Comparison of ENCODE assay signal across 14 cellular contexts in the genomic region with DNA sequence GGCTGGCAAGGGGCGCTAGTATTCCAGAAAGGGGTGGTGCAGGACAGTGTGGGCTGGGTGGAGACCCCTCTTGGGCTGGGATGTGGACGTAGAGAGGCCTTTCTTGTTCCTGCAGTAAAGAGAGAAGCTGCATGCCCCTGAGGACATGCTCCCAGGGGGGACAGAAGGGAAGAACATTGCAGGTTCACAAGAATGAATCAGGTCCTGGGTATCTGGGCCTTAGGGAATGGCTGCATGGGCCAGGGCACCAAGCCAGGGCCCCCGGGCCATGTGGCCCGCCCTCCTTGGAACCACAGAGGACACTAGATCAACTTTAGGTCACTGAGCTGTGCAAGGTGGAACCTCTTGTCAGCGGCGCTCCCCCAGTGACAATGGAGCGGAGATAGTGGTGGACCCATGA. TPM values are rescaled to one million over a fixed set of nuclear protein-coding genes. Genes with fewer than 3 reads are reported as not detected.
A peak's percentile ranks its signal among the peaks of the same experiment; 100 is the strongest.
DNase-seq lines count a peak whose midpoint lies in the region; ATAC-seq and TF ChIP-seq lines count a peak whose summit lies in the region.
"Had no signal": no experiment of that assay in that cellular context is flagged by ENCODE, and none has a peak within 500 bp of the region (broad histone marks: within the 10 kb centered on the region; RNA-seq: fewer than 3 reads in every experiment).

No MANE protein-coding gene starts in this region.

- H4K91ac ChIP-seq in H9 (ENCODE audit: insufficient read length, low read depth, low read length) (no peak overlapping the region), neuronal stem cell (ENCODE audit: low read depth, low read length, poor library complexity) (no peak overlapping the region)

- H3K36me3 ChIP-seq in BLaER1 (no peaks in the 10 kb centered on the region), SK-N-MC (ENCODE audit: insufficient read depth, low read length) (no peaks in the 10 kb centered on the region), neuronal stem cell (replicated peaks in 1 of 2; ENCODE audit: control insufficient read depth in 2 of 2, insufficient read depth in 2 of 2, low read length in 2 of 2) (no peaks in the 10 kb centered on the region), left lung (no peaks in the 10 kb centered on the region)

- H2BK20ac ChIP-seq in H9 (ENCODE audit: low read depth, low read length, poor library complexity, severe bottlenecking), result no peak overlapping the region

- POLR2A ChIA-PET in CD4-positive, alpha-beta T cell (lab: Charles Lee), result no interaction called here

- H2BK120ac ChIP-seq in H9 (ENCODE audit: low read depth, low read length, poor library complexity, severe bottlenecking), result no peak overlapping the region
- H2BK120ac ChIP-seq in neuronal stem cell (ENCODE audit: low read depth, low read length), result no peak overlapping the region

- peak overlapping the region; percentile 38; the same call in 1 of the 2 replicates for H3K9ac ChIP-seq in BLaER1
- no peak overlapping the region for H3K9ac ChIP-seq in H9 (ENCODE audit: extremely low read depth, insufficient read length, low read length)
- no peak overlapping the region for H3K9ac ChIP-seq in SK-N-MC (ENCODE audit: insufficient read length)
- no peak overlapping the region for H3K9ac ChIP-seq in neuronal stem cell (ENCODE audit: low read depth, low read length, poor library complexity)

- ATAC-seq in CD4-positive, alpha-beta T cell (ENCODE audit: poor library complexity), result no peak
- no peak for ATAC-seq in left lung

- DNase-seq in H9 (peak; percentile 13), SK-N-MC (ENCODE audit: low read depth, low spot score) (no peak), neuronal stem cell (ENCODE audit: low spot score) (no peak), left lung (no peak)
- no peak for DNase-seq in CD4-positive, alpha-beta T cell
- no peak for DNase-seq in activated naive CD4-positive, alpha-beta T cell treated with anti-CD3 and anti-CD28 coated beads, Interleukin-2, amount 10 ng/mL, durations not matched to agents 7 days and 5 days
- DNase-seq: CD4-positive, CD25-positive, alpha-beta regulatory T cell; DMS53; H7; NCI-H1092; NCI-H146; NCI-H2081 treated with DMSO at 0.1 percent for 48 hours; SHP77 treated with DMSO at 0.1 percent for 48 hours had no signal

- H3K27ac ChIP-seq in BLaER1 (peak overlapping the region; percentile 75; the same call in 1 of the 2 replicates), H9 (ENCODE audit: insufficient read length, low read depth, low read length) (no peak overlapping the region), SK-N-MC (peak overlapping the region; percentile 65; the same call in 1 of the 2 replicates), neuronal stem cell (replicated peaks; ENCODE audit: low read length) (no peak overlapping the region), left lung (no peak overlapping the region)
- no peak overlapping the region for H3K27ac ChIP-seq in CD4-positive, alpha-beta T cell (ENCODE audit: low read depth, low read length)

- H3K36me3 Mint-ChIP-seq in H9 (ENCODE audit: insufficient read depth in 1 of 3, low read depth in 3 of 3), result peaks cover 0 to 5% (median 4%) of the 10 kb centered on the region in 3 experiments; a peak in 4 of 7 replicates
- H3K36me3 Mint-ChIP-seq in CD4-positive, alpha-beta T cell (ENCODE audit: low read depth), result no peaks in the 10 kb centered on the region
- no peaks in the 10 kb centered on the region for H3K36me3 Mint-ChIP-seq in activated naive CD4-positive, alpha-beta T cell treated with anti-CD3 and anti-CD28 coated beads, Interleukin-2, amount 10 ng/mL, durations not matched to agents 7 days and 5 days

- H3K27me3 Mint-ChIP-seq in H9 (ENCODE audit: low read depth), result peaks cover 23% of the 10 kb centered on the region
- no peaks in the 10 kb centered on the region for H3K27me3 Mint-ChIP-seq in CD4-positive, alpha-beta T cell
- peaks cover 28% of the 10 kb centered on the region for H3K27me3 Mint-ChIP-seq in activated naive CD4-positive, alpha-beta T cell treated with anti-CD3 and anti-CD28 coated beads, Interleukin-2, amount 10 ng/mL, durations not matched to agents 7 days and 5 days

- H3K4me1 Mint-ChIP-seq in H9, result peaks cover 0 to 5% of the 10 kb centered on the region in 2 experiments; a peak in 2 of 4 replicates
- no peaks in the 10 kb centered on the region for H3K4me1 Mint-ChIP-seq in CD4-positive, alpha-beta T cell (ENCODE audit: low read depth)
- H3K4me1 Mint-ChIP-seq in activated naive CD4-positive, alpha-beta T cell treated with anti-CD3 and anti-CD28 coated beads, Interleukin-2, amount 10 ng/mL, durations not matched to agents 7 days and 5 days, result peaks cover 5% of the 10 kb centered on the region
- H3K4me1 Mint-ChIP-seq: CD4-positive, CD25-positive, alpha-beta regulatory T cell had no signal

- no peak overlapping the region for H3K23ac ChIP-seq in H9 (ENCODE audit: insufficient read length, low read depth, low read length)
- no peak overlapping the region for H3K23ac ChIP-seq in neuronal stem cell (ENCODE audit: low read depth, low read length, poor library complexity)

- H3K4me3 Mint-ChIP-seq in H9, result no peak overlapping the region
- H3K4me3 Mint-ChIP-seq in CD4-positive, alpha-beta T cell, result no peak overlapping the region
- H3K4me3 Mint-ChIP-seq in activated naive CD4-positive, alpha-beta T cell treated with anti-CD3 and anti-CD28 coated beads, Interleukin-2, amount 10 ng/mL, durations not matched to agents 7 days and 5 days, result no peak overlapping the region
- H3K4me3 Mint-ChIP-seq: CD4-positive, CD25-positive, alpha-beta regulatory T cell had no signal

- H3K9me3 ChIP-seq in BLaER1, result no peaks in the 10 kb centered on the region
- H3K9me3 ChIP-seq in H9 (ENCODE audit: control insufficient read depth, low read depth, low read length), result no peaks in the 10 kb centered on the region
- H3K9me3 ChIP-seq in SK-N-MC (ENCODE audit: low read depth, low read length), result no peaks in the 10 kb centered on the region; the same call in 1 of the 2 replicates
- H3K9me3 ChIP-seq in neuronal stem cell (replicated peaks in 1 of 2; ENCODE audit: control insufficient read depth in 2 of 2, insufficient read depth in 1 of 2, low read depth in 1 of 2, low read length in 2 of 2), result peaks cover 0 to 4% of the 10 kb centered on the region in 2 donors
- H3K9me3 ChIP-seq in CD4-positive, alpha-beta T cell (ENCODE audit: control insufficient read depth, low read length), result no peaks in the 10 kb centered on the region
- H3K9me3 ChIP-seq in left lung, result no peaks in the 10 kb centered on the region

- H4K5ac ChIP-seq in H9 (ENCODE audit: insufficient read length, low read depth, low read length), result no peak overlapping the region

- no peaks in the 10 kb centered on the region for H3K79me1 ChIP-seq in H9 (ENCODE audit: insufficient read depth, low read depth, low read length, poor library complexity, severe bottlenecking)
- no peaks in the 10 kb centered on the region for H3K79me1 ChIP-seq in neuronal stem cell (ENCODE audit: low read depth, low read length)

- H3K4me2 ChIP-seq in BLaER1 (peak overlapping the region; percentile 84), H9 (ENCODE audit: insufficient read depth, insufficient read length, low read length) (no peak overlapping the region), neuronal stem cell (ENCODE audit: insufficient read depth, low read length, poor library complexity, severe bottlenecking) (no peak overlapping the region)

- CTCF ChIA-PET in CD4-positive, alpha-beta T cell (lab: Charles Lee), result no interaction called here
- CTCF ChIA-PET in activated naive CD4-positive, alpha-beta T cell treated with anti-CD3 and anti-CD28 coated beads, Interleukin-2, amount 10 ng/mL, durations not matched to agents 7 days and 5 days (lab: Charles Lee), result no interaction called here

- H3K56ac ChIP-seq in H9 (ENCODE audit: insufficient read length, low read depth, low read length), result no peak overlapping the region

- no peak overlapping the region for H2BK5ac ChIP-seq in H9 (ENCODE audit: insufficient read length, low read length)
- H2BK5ac ChIP-seq in neuronal stem cell (ENCODE audit: low read length), result no peak overlapping the region

- no peak overlapping the region for H3T11ph ChIP-seq in H9 (ENCODE audit: low read length)

- intact Hi-C loops in CD4-positive, alpha-beta T cell (cut with DNase I, micrococcal nuclease), result no loop called here
- intact Hi-C loops in left lung (cut with DNase I), result no loop called here

- H3K4me1 ChIP-seq in BLaER1 (peaks cover 85% of the 10 kb centered on the region), H9 (ENCODE audit: insufficient read depth, low read length) (no peaks in the 10 kb centered on the region), neuronal stem cell (ENCODE audit: control insufficient read depth in 2 of 2, insufficient read depth in 1 of 2, low read depth in 1 of 2, low read length in 2 of 2) (peaks cover 3 to 8% of the 10 kb centered on the region in 2 donors), left lung (no peaks in the 10 kb centered on the region)

- H2BK12ac ChIP-seq in H9 (ENCODE audit: insufficient read length, low read depth, low read length) (no peak overlapping the region), neuronal stem cell (ENCODE audit: low read length) (no peak overlapping the region)

- H4K20me1 ChIP-seq in BLaER1 (peaks cover 6% of the 10 kb centered on the region), H9 (ENCODE audit: control insufficient read depth, insufficient read depth, insufficient read length) (no peaks in the 10 kb centered on the region)

- H3K18ac ChIP-seq in H9 (ENCODE audit: insufficient read length, low read depth, low read length) (no peak overlapping the region), neuronal stem cell (ENCODE audit: low read length) (no peak overlapping the region)

- peaks cover 7 to 8% of the 10 kb centered on the region in 2 experiments; a peak in 4 of 5 replicates for H3K9me3 Mint-ChIP-seq in H9
- no peaks in the 10 kb centered on the region for H3K9me3 Mint-ChIP-seq in CD4-positive, alpha-beta T cell
- H3K9me3 Mint-ChIP-seq in activated naive CD4-positive, alpha-beta T cell treated with anti-CD3 and anti-CD28 coated beads, Interleukin-2, amount 10 ng/mL, durations not matched to agents 7 days and 5 days, result no peaks in the 10 kb centered on the region
- H3K9me3 Mint-ChIP-seq: CD4-positive, CD25-positive, alpha-beta regulatory T cell had no signal

- TF ChIP-seq CTCF in H9 (conservative IDR thresholded peaks at IDR 0.05), result no peak
- no peak for TF ChIP-seq CTCF in CD4-positive, alpha-beta T cell (IDR thresholded peaks at IDR 0.05)
- no peak for TF ChIP-seq CTCF in left lung (IDR thresholded peaks at IDR 0.05)

- no CpG with 5 or more reads among the region's 7 CpGs for WGBS in H9 (ENCODE audit: extremely low coverage, insufficient read length, low lambda C conversion rate)
- whole genome bisulfite sequencing in neuronal stem cell (ENCODE audit: extremely low coverage in 2 of 2, insufficient read length in 2 of 2, insufficient replicate concordance in 1 of 2), 2 donors, result no CpG with 5 or more reads among the region's 7 CpGs

- H2AK5ac ChIP-seq in H9 (ENCODE audit: insufficient read length, low read length) (no peak overlapping the region), neuronal stem cell (ENCODE audit: low read depth, low read length) (no peak overlapping the region)

- H3K27me3 ChIP-seq in BLaER1 (no peaks in the 10 kb centered on the region), H9 (ENCODE audit: insufficient read depth, low read length) (no peaks in the 10 kb centered on the region), neuronal stem cell (ENCODE audit: control insufficient read depth in 3 of 3, insufficient read depth in 3 of 3, low read depth in 1 of 3, low read length in 3 of 3) (no peaks in the 10 kb centered on the region), left lung (no peaks in the 10 kb centered on the region)
- no peaks in the 10 kb centered on the region for H3K27me3 ChIP-seq in CD4-positive, alpha-beta T cell (ENCODE audit: control insufficient read depth, insufficient read depth, low read length)

- no peaks in the 10 kb centered on the region for H3K79me2 ChIP-seq in H9 (ENCODE audit: insufficient read depth, low read length)

- no peaks in the 10 kb centered on the region for H3K23me2 ChIP-seq in H9 (ENCODE audit: insufficient read length, low read depth, low read length, poor library complexity, severe bottlenecking)

- peak overlapping the region in 1 of 3 experiments; percentile 59; a peak in 1 of 7 replicates for H3K27ac Mint-ChIP-seq in H9
- no peak overlapping the region for H3K27ac Mint-ChIP-seq in CD4-positive, alpha-beta T cell
- no peak overlapping the region for H3K27ac Mint-ChIP-seq in activated naive CD4-positive, alpha-beta T cell treated with anti-CD3 and anti-CD28 coated beads, Interleukin-2, amount 10 ng/mL, durations not matched to agents 7 days and 5 days
- H3K27ac Mint-ChIP-seq: CD4-positive, CD25-positive, alpha-beta regulatory T cell had no signal

- H3K4ac ChIP-seq in H9 (ENCODE audit: low read depth, low read length) (no peak overlapping the region), neuronal stem cell (ENCODE audit: low read length) (no peak overlapping the region)

- no peak overlapping the region for H2BK15ac ChIP-seq in H9 (ENCODE audit: low read depth, low read length)
- H2BK15ac ChIP-seq in neuronal stem cell (ENCODE audit: low read length), result peak overlapping the region; percentile 3

- H2AFZ ChIP-seq in H9 (ENCODE audit: low read length), result no peak overlapping the region
- H2AFZ ChIP-seq in neuronal stem cell (ENCODE audit: low read length), result no peak overlapping the region

- H3K4me3 ChIP-seq in BLaER1 (peak overlapping the region; percentile 16; the same call in 1 of the 2 replicates), SK-N-MC (no peak overlapping the region), neuronal stem cell (ENCODE audit: low read length in 2 of 2) (no peak overlapping the region), left lung (no peak overlapping the region)

- H3K14ac ChIP-seq in H9 (ENCODE audit: insufficient read depth, low read length), result no peak overlapping the region
- H3K14ac ChIP-seq in neuronal stem cell (ENCODE audit: low read length), result no peak overlapping the region

- no peak overlapping the region for H4K8ac ChIP-seq in H9 (replicated peaks; ENCODE audit: insufficient read length, low read depth, low read length)
- no peak overlapping the region for H4K8ac ChIP-seq in neuronal stem cell (ENCODE audit: low read depth, low read length)

RNA-seq across cellular contexts. Expression of a gene that starts 51.8 kb away (rescaled TPM):
- total RNA-seq in H9 (2021), result 29.5 and 31.7 TPM in 2 replicates
- 130 TPM for polyA plus RNA-seq in neuronal stem cell (2013, experiment 1 of 2)
- polyA plus RNA-seq in neuronal stem cell (2013, experiment 2 of 2), result 131 TPM
- total RNA-seq in CD4-positive, alpha-beta T cell, result 10 to 100 TPM; 13.4 to 19.0 TPM
- 10 to 100 TPM; 85.8 to 98.8 TPM for total RNA-seq in left lung

RNA-seq across cellular contexts. Expression of a gene that starts 52.2 kb away (rescaled TPM):
- 1.0 and 1.3 TPM in 2 replicates for total RNA-seq in H9 (2021)
- polyA plus RNA-seq in neuronal stem cell (2013, experiment 1 of 2), result 34.1 TPM
- polyA plus RNA-seq in neuronal stem cell (2013, experiment 2 of 2), result 32.6 TPM
- total RNA-seq in CD4-positive, alpha-beta T cell, result 10 to 100 TPM; 11.5 to 12.7 TPM
- total RNA-seq in left lung, result 10 to 100 TPM; 40.2 to 54.0 TPM

Comparison
In these comparisons a context has a peak if more than half of its experiments do, and no peak if none do; other contexts are left out.
1. H3K27ac ChIP-seq: peak in BLaER1 (single experiment) and SK-N-MC (single experiment); none in H9 (single experiment), neuronal stem cell (single experiment), CD4-positive, alpha-beta T cell (single experiment) and left lung (0 of 2).